ENCODE assay signal across 27 cellular contexts in the genomic region with DNA sequence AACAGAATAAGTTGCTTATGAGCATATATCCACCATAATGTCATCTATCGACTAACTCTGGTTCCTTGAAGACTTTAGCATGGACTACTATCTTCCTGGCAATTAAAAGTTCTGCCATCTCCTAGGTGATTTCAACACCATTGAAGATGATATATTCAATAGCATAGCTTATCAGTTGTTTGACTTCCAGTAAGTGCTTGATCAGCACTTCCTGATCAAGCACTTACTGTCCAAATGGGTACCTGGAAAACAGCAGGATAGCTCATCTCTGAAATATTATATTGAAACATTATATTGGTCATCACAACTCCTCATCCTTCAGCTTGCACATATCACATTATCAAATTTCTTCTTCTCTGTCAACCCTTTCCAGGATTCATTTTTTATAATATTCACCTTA.
"Had no signal": no experiment of that assay in that cellular context is flagged by ENCODE, and none has a peak within 500 bp of the region (broad histone marks: within the 10 kb centered on the region; RNA-seq: fewer than 3 reads in every experiment).

No MANE protein-coding gene starts in this region.

- H3K27ac ChIP-seq: neural progenitor cell, ovary, parathyroid adenoma, psoas muscle, skin epidermis, spleen, stomach, thoracic aorta, thyroid gland, tibial nerve, upper lobe of left lung, uterus had no signal

- H2AFZ ChIP-seq: neural progenitor cell, parathyroid adenoma had no signal

- H3K4me2 ChIP-seq: neural progenitor cell, smooth muscle cell had no signal

- H3K9me3 ChIP-seq: ovary, stomach, thoracic aorta, thyroid gland, uterus had no signal

- DNase-seq: naive thymus-derived CD4-positive, alpha-beta T cell; natural killer cell; occipital lobe; ovary; posterior cingulate gyrus; psoas muscle; right cardiac atrium; spleen; stimulated activated CD4-positive, alpha-beta T cell treated with anti-CD3 and anti-CD28 coated beads, Interleukin-12 subunit alpha, Interleukin-12 subunit beta, amount 100 ng/mL, for 4 hours; stimulated activated CD4-positive, alpha-beta T cell treated with anti-CD3 and anti-CD28 coated beads, Interleukin-2, amount 100 ng/mL, for 24 hours; stimulated activated CD4-positive, alpha-beta T cell treated with anti-CD3 and anti-CD28 coated beads, Interleukin-2, amount 100 ng/mL, for 48 hours; stimulated activated CD4-positive, alpha-beta T cell treated with anti-CD3 and anti-CD28 coated beads, Interleukin-4, amount 100 ng/mL, for 24 hours; stimulated activated naive B cell treated with anti-CD40 and anti-IgM and Interleukin-4, amounts not matched to agents 10 μg/mL and 1 μg/mL and 100 μg/mL, for 72 hours; stimulated activated naive CD4-positive, alpha-beta T cell treated with Interleukin-2 at 50 U/mL for 16 hours; stomach; thyroid gland; trophoblast cell; upper lobe of left lung; uterus had no signal

- ATAC-seq: naive thymus-derived CD4-positive, alpha-beta T cell; natural killer cell; psoas muscle; right cardiac atrium; sciatic nerve; stimulated activated effector memory CD8-positive, alpha-beta T cell treated with anti-CD3 and anti-CD28 coated beads, Interleukin-12 subunit alpha, Interleukin-12 subunit beta, amount 100 ng/mL, for 72 hours; stimulated activated naive B cell treated with anti-CD40 and anti-IgM and Interleukin-4, amounts not matched to agents 10 μg/mL and 1 μg/mL and 100 μg/mL, for 72 hours had no signal

- H3K79me2 ChIP-seq: parathyroid adenoma had no signal

- H3K4me1 ChIP-seq: parathyroid adenoma, psoas muscle, spleen, stomach, thyroid gland, tibial nerve, upper lobe of left lung, uterus had no signal

- H3K9ac ChIP-seq: neural progenitor cell, parathyroid adenoma had no signal

- H3K27me3 ChIP-seq: neural progenitor cell, ovary, spleen, stomach, thyroid gland, tibial nerve, upper lobe of left lung, uterus had no signal

- H3K4me3 ChIP-seq: neural progenitor cell, ovary, psoas muscle, skin epidermis, smooth muscle cell, spleen, stomach, thoracic aorta, thyroid gland, tibial nerve, upper lobe of left lung, uterus had no signal

- H3K36me3 ChIP-seq: neural progenitor cell, ovary, spleen, stomach, thoracic aorta, thyroid gland, tibial nerve, upper lobe of left lung, uterus had no signal
